In genomic region chr12:93757792-93758694, GRCh38 we compare ENCODE assay signal across 15 cellular contexts.
A peak's percentile ranks its signal among the peaks of the same experiment; 100 is the strongest.
DNase-seq lines count a peak whose midpoint lies in the region; ATAC-seq, FAIRE-seq and TF ChIP-seq lines count a peak whose summit lies in the region.
"Had no signal": no experiment of that assay in that cellular context is flagged by ENCODE, and none has a peak within 500 bp of the region (broad histone marks: within the 10 kb centered on the region; RNA-seq: fewer than 3 reads in every experiment).

No MANE protein-coding gene starts in this region.

- no peaks in the 10 kb centered on the region for H3K9me3 ChIP-seq in HEK293 (ENCODE audit: control insufficient read depth, insufficient read depth, low read depth, low read length)

- H3K4me1 ChIP-seq in HEK293 (ENCODE audit: control insufficient read depth, insufficient read depth, low read length): no peaks in the 10 kb centered on the region; the same call in 1 of the 2 replicates

- CTCF ChIA-PET in HEK293 (lab: Yijun Ruan, JAX): interaction anchor here (1.0 to 1.2 kb wide), 2 partner anchors 343 to 344 kb away, joined by 3 to 5 read pairs; no protein-coding TSS in a partner anchor

- H3K27ac ChIP-seq in HEK293 (ENCODE audit: extremely low read depth, low read depth, low read length): no peak overlapping the region

- no peak overlapping the region for H3K4me3 ChIP-seq in HEK293 (ENCODE audit: low read depth, low read length)
- H3K4me3 ChIP-seq: GM23338, MG63 had no signal

- DNase-seq in erythroblast (lab: John Stamatoyannopoulos, UW) (peak; percentile 48 to 86), D721Med (ENCODE audit: insufficient read length, low spot score) (no peak), pons (ENCODE audit: low spot score) (no peak), D341Med (ENCODE audit: low spot score) (no peak)
- DNase-seq: COR-L47, Karpas-422, MG63, NCI-H1092, NCI-H146, NCI-H510A treated with DMSO at 0.1 percent for 48 hours had no signal

- ATAC-seq in GM18873 (IDR thresholded peaks at IDR 0.05; ENCODE audit: low FRiP score, unreplicated experiment): no peak
- ATAC-seq: GM23338 had no signal

- no peaks in the 10 kb centered on the region for H3K36me3 ChIP-seq in HEK293 (ENCODE audit: control insufficient read depth in 2 of 2, insufficient read depth in 1 of 2, low read length in 2 of 2)
- H3K36me3 ChIP-seq: MG63 had no signal

- peak; percentile 43 for TF ChIP-seq POLR2A in erythroblast (IDR thresholded peaks at IDR 0.05; ENCODE audit: low read length)

- POLR2A ChIA-PET in HEK293 (lab: Yijun Ruan, JAX): no interaction called here

- no peak for TF ChIP-seq CTCF in HEK293 (tag by site-specific recombination; IDR thresholded peaks at IDR 0.05)
- TF ChIP-seq CTCF in D721Med (IDR thresholded peaks at IDR 0.05; ENCODE audit: insufficient read depth, missing control alignments): no peak

- peak; percentile 78 for FAIRE-seq in A204.1 (lab: Jason Lieb, UNC)
- peak; percentile 75 for FAIRE-seq in TTC549 (lab: Jason Lieb, UNC)
- no peak for FAIRE-seq in D721Med (lab: Jason Lieb, UNC)

TF ChIP-seq in HEK293, 187 proteins besides CTCF, POLR2A, EP300 and RAD21:
- TF ChIP-seq ZNF610 (tag by site-specific recombination; IDR thresholded peaks at IDR 0.05; ENCODE audit: borderline replicate concordance): peak; percentile 24; the same call in 1 of the 2 replicates
- TF ChIP-seq PRDM10 (tag by site-specific recombination; IDR thresholded peaks at IDR 0.05): peak; percentile 90
- no peak for TF ChIP-seq ZSCAN5A (tag by site-specific recombination; IDR thresholded peaks at IDR 0.05)
- no peak for TF ChIP-seq ZNF544 (tag by site-specific recombination; IDR thresholded peaks at IDR 0.05)
- no peak for TF ChIP-seq SETDB1 (IDR thresholded peaks at IDR 0.05; ENCODE audit: insufficient read length, low read length)
- TF ChIP-seq YY1 (tag by site-specific recombination; IDR thresholded peaks at IDR 0.05): no peak
- no peak for TF ChIP-seq AEBP2 (tag by site-specific recombination; IDR thresholded peaks at IDR 0.05; ENCODE audit: borderline replicate concordance)

Comparison
In these comparisons a context has a peak if more than half of its experiments do, and no peak if none do; other contexts are left out.
1. DNase-seq: peak in erythroblast (2 of 2); none in D721Med (single experiment), pons (single experiment) and D341Med (single experiment).